Comparison of ENCODE assay signal across 15 cellular contexts in genomic region chr22:30985561-30986208, GRCh38. TPM values are rescaled to one million over a fixed set of nuclear protein-coding genes. Genes with fewer than 3 reads are reported as not detected.
DNase-seq lines count a peak whose midpoint lies in the region; ATAC-seq and TF ChIP-seq lines count a peak whose summit lies in the region.
"Had no signal": no experiment of that assay in that cellular context is flagged by ENCODE, and none has a peak within 500 bp of the region (broad histone marks: within the 10 kb centered on the region; RNA-seq: fewer than 3 reads in every experiment).

No MANE protein-coding gene starts in this region.

- H3K27ac Mint-ChIP-seq in progenitor cell of endocrine pancreas: peak overlapping the region; percentile 7
- H3K27ac Mint-ChIP-seq: T-helper 17 cell had no signal

- H3K4me3 Mint-ChIP-seq in progenitor cell of endocrine pancreas (ENCODE audit: low read depth): no peak overlapping the region
- H3K4me3 Mint-ChIP-seq: T-helper 17 cell had no signal

- no peak for ATAC-seq in GM18868 (IDR thresholded peaks at IDR 0.05; ENCODE audit: unreplicated experiment)
- ATAC-seq: K562, T-helper 17 cell had no signal

- H3K4me1 Mint-ChIP-seq in progenitor cell of endocrine pancreas (ENCODE audit: low read depth): peaks cover 4% of the 10 kb centered on the region
- H3K4me1 Mint-ChIP-seq: T-helper 17 cell had no signal

- no peak for TF ChIP-seq CTCF in progenitor cell of endocrine pancreas (IDR thresholded peaks at IDR 0.05; ENCODE audit: unreplicated experiment)

- H3K9me3 Mint-ChIP-seq in progenitor cell of endocrine pancreas (ENCODE audit: low read depth): peaks cover 38% of the 10 kb centered on the region

- H3K36me3 Mint-ChIP-seq in progenitor cell of endocrine pancreas (ENCODE audit: insufficient read depth): peaks cover 26% of the 10 kb centered on the region

- peak; percentile 36 for DNase-seq in NCI-H510A treated with DMSO at 0.1 percent for 48 hours (lab: John Stamatoyannopoulos, UW)
- no peak for DNase-seq in NCI-H510A (lab: John Stamatoyannopoulos, UW)
- peak; percentile 87 for DNase-seq in NCI-H146 (lab: John Stamatoyannopoulos, UW)
- peak; percentile 30 for DNase-seq in NCI-H774 (lab: John Stamatoyannopoulos, UW)
- no peak for DNase-seq in progenitor cell of endocrine pancreas (ENCODE audit: low spot score, unreplicated experiment)
- no peak for DNase-seq in NCI-H1048 (lab: John Stamatoyannopoulos, UW)
- DNase-seq: C1 segment of cervical spinal cord, DMS 273 treated with DMSO at 0.1 percent for 48 hours, HCEC 1CT, NCI-H1436, NCI-H226, SHP77 treated with DMSO at 0.1 percent for 48 hours, T-helper 17 cell had no signal

- H3K27me3 Mint-ChIP-seq in progenitor cell of endocrine pancreas: no peaks in the 10 kb centered on the region
- H3K27me3 Mint-ChIP-seq: T-helper 17 cell had no signal

RNA-seq across cellular contexts. Expression of gene TUG1, which starts 16.6 kb away (rescaled TPM):
- 142 and 146 TPM in 2 replicates for total RNA-seq in progenitor cell of endocrine pancreas

RNA-seq across cellular contexts. Expression of gene MORC2, which starts 17.1 kb away (rescaled TPM):
- 47.3 and 50.1 TPM in 2 replicates for total RNA-seq in progenitor cell of endocrine pancreas

Comparison
In these comparisons a context has a peak if more than half of its experiments do, and no peak if none do; other contexts are left out.
1. DNase-seq: peak in NCI-H510A treated with DMSO at 0.1 percent for 48 hours (single experiment), NCI-H146 (single experiment) and NCI-H774 (single experiment); none in NCI-H510A (single experiment), progenitor cell of endocrine pancreas (single experiment) and NCI-H1048 (single experiment).